Comparison of ENCODE assay signal across 8 cellular contexts in genomic region chr4:3041192-3042142, GRCh38. TPM values are rescaled to one million over a fixed set of nuclear protein-coding genes. Genes with fewer than 3 reads are reported as not detected.
DNase-seq lines count a peak whose midpoint lies in the region; ATAC-seq and FAIRE-seq lines count a peak whose summit lies in the region.

No MANE protein-coding gene starts in this region.

- WGBS in right cardiac atrium, result 33% methylated on average over 57 of the region's 57 CpGs

- intact Hi-C loops in right cardiac atrium (cut with DNase I), result no loop called here

- H3K36me3 Mint-ChIP-seq in activated naive CD4-positive, alpha-beta T cell treated with anti-CD3 and anti-CD28 coated beads, Interleukin-2, amount 50 U/mL, for 72 hours, result peaks cover 5 to 15% of the 10 kb centered on the region in 2 donors

- peak; percentile 71 to 74 for ATAC-seq in activated naive CD4-positive, alpha-beta T cell treated with anti-CD3 and anti-CD28 coated beads, Interleukin-2, amount 50 U/mL, for 72 hours
- peak; percentile 79 to 82 for ATAC-seq in right cardiac atrium

- FAIRE-seq in GM19239 (lab: Jason Lieb, UNC), result peak; percentile 51

- H3K27ac Mint-ChIP-seq in activated naive CD4-positive, alpha-beta T cell treated with anti-CD3 and anti-CD28 coated beads, Interleukin-2, amount 50 U/mL, for 72 hours, result peak overlapping the region; percentile 85 to 92

- H3K9me3 ChIP-seq in right cardiac atrium (ENCODE audit: control insufficient read depth, low read length), result no peaks in the 10 kb centered on the region

- DNase-seq in AG08396 (ENCODE audit: low spot score) (peak; percentile 78), GM19239 (ENCODE audit: insufficient read length, low spot score) (no peak), OCI-M1 (lab: John Stamatoyannopoulos, UW) (peak; percentile 60), right cardiac atrium (peak; percentile 73 to 88 (median 86)), H4 (ENCODE audit: low spot score) (no peak), SKM-1 (lab: John Stamatoyannopoulos, UW; ENCODE audit: unreplicated experiment) (no peak)
- peak; percentile 44 to 72 for DNase-seq in activated naive CD4-positive, alpha-beta T cell treated with anti-CD3 and anti-CD28 coated beads, Interleukin-2, amount 50 U/mL, for 72 hours (ENCODE audit: low spot score in 2 of 2)
- peak; percentile 28 for DNase-seq in stimulated activated CD4-positive, alpha-beta T cell treated with anti-CD3 and anti-CD28 coated beads, Interleukin-12 subunit alpha, Interleukin-12 subunit beta, amount 100 ng/mL, for 4 hours

- no peaks in the 10 kb centered on the region for H3K9me3 Mint-ChIP-seq in activated naive CD4-positive, alpha-beta T cell treated with anti-CD3 and anti-CD28 coated beads, Interleukin-2, amount 50 U/mL, for 72 hours

- peak overlapping the region; percentile 38 for H3K4me3 ChIP-seq in right cardiac atrium (ENCODE audit: low read length)

- no peaks in the 10 kb centered on the region for H3K27me3 ChIP-seq in right cardiac atrium (ENCODE audit: control insufficient read depth, insufficient read depth)

- H3K27ac ChIP-seq in right cardiac atrium (ENCODE audit: low read length), result peak overlapping the region; percentile 37

- peaks cover 6% of the 10 kb centered on the region for H3K4me1 ChIP-seq in right cardiac atrium (ENCODE audit: control insufficient read depth, insufficient read depth, low read length)

RNA-seq across cellular contexts. Expression of gene HTT-AS, which starts 32.9 kb away (rescaled TPM):
- not detected for total RNA-seq in activated naive CD4-positive, alpha-beta T cell treated with anti-CD3 and anti-CD28 coated beads, Interleukin-2, amount 50 U/mL, for 72 hours
- total RNA-seq in right cardiac atrium, result not detected
- not detected for polyA plus RNA-seq in right cardiac atrium
- total RNA-seq in H4 (2014; rRNA removed; shearing (Covaris generic)), result not detected in 2 replicates

RNA-seq across cellular contexts. Expression of gene HTT, which starts 33.0 kb away (rescaled TPM):
- 100 to 1,000 TPM in 1 of 2 donors, 10 to 100 TPM in 1; 77.8 to 121 TPM for total RNA-seq in activated naive CD4-positive, alpha-beta T cell treated with anti-CD3 and anti-CD28 coated beads, Interleukin-2, amount 50 U/mL, for 72 hours
- total RNA-seq in right cardiac atrium, result 10 to 100 TPM; 19.9 to 25.2 (median 23.4) TPM
- polyA plus RNA-seq in right cardiac atrium, result 13.0 TPM
- 20.3 and 23.9 TPM in 2 replicates for total RNA-seq in H4 (2014; rRNA removed; shearing (Covaris generic))

Comparison
In these comparisons a context has a peak if more than half of its experiments do, and no peak if none do; other contexts are left out.
1. DNase-seq: peak in AG08396 (single experiment), OCI-M1 (single experiment), activated naive CD4-positive, alpha-beta T cell treated with anti-CD3 and anti-CD28 coated beads, Interleukin-2, amount 50 U/mL, for 72 hours (2 of 2), right cardiac atrium (3 of 3) and stimulated activated CD4-positive, alpha-beta T cell treated with anti-CD3 and anti-CD28 coated beads, Interleukin-12 subunit alpha, Interleukin-12 subunit beta, amount 100 ng/mL, for 4 hours (single experiment); none in GM19239 (single experiment), H4 (single experiment) and SKM-1 (single experiment).